ENCODE assay signal across 30 cellular contexts in the genomic region with DNA sequence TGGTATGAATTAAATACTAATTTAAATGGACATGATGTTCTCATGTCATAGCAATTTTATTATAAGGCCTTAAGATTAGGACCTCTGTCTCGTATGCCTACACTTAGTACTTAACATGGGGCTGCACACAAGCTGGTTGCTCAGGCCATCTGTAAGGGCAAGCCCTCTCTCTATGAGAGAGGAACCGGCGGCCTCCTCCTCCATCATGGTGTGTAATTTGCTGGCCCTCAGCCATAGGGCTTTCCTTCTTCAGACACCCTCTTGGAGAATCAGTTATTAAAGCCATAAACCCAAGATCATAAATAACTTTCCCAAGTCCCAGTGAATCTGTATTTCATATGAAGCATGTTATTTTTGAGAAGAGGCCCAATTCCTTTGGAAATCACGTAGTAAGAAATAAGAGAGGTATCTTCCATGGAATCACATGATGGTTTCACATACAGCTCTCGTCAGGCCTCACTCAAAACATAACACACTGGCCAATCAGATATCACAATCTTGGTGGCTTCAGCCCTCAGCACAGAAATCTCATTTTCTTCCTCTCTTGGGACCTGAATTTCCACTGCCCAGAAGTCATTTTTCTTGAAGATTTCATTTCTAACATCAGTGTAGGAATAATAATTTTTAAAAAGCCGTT.
"Had no signal": no experiment of that assay in that cellular context is flagged by ENCODE, and none has a peak within 500 bp of the region (broad histone marks: within the 10 kb centered on the region; RNA-seq: fewer than 3 reads in every experiment).

No MANE protein-coding gene starts in this region.

- DNase-seq: activated CD4-positive, alpha-beta memory T cell treated with anti-CD3 and anti-CD28 coated beads for 36 hours; activated CD4-positive, alpha-beta T cell treated with anti-CD3 and anti-CD28 coated beads, Interleukin-2, amount 10 ng/mL, durations not matched to agents 24 days and 14 days; activated CD8-positive, alpha-beta memory T cell treated with anti-CD3 and anti-CD28 coated beads, Interleukin-2, amount 50 U/mL, for 4 hours; activated effector memory CD4-positive, alpha-beta T cell treated with anti-CD3 and anti-CD28 coated beads, Interleukin-2, amount 50 U/mL, for 16 hours; activated naive CD4-positive, alpha-beta T cell treated with anti-CD3 and anti-CD28 coated beads for 36 hours; activated naive CD8-positive, alpha-beta T cell treated with anti-CD3 and anti-CD28 coated beads for 36 hours; activated T-cell treated with anti-CD3 and anti-CD28 coated beads, Interleukin-2, amount 50 U/mL, for 1 hour; adrenal gland; brain microvascular endothelial cell; caudate nucleus; dermis blood vessel endothelial cell; effector CD4-positive, alpha-beta T cell; esophagus squamous epithelium; gastrocnemius medialis; hypothalamus; immature natural killer cell; kidney; mesendoderm; nephron progenitor cell; ovary; stimulated activated CD4-positive, alpha-beta T cell treated with anti-CD3 and anti-CD28 coated beads, Interleukin-15, amount 100 ng/mL, for 24 hours; stimulated activated CD4-positive, alpha-beta T cell treated with anti-CD3 and anti-CD28 coated beads, Interleukin-2, amount 100 ng/mL, for 24 hours; stimulated activated naive B cell treated with anti-CD40 and anti-IgM and Interleukin-4, amounts not matched to agents 10 μg/mL and 1 μg/mL and 100 μg/mL, for 72 hours; stomach; T-helper 9 cell; WERI-Rb-1 had no signal

- H3K4me3 ChIP-seq: adrenal gland, esophagus squamous epithelium, gastrocnemius medialis, lung, ovary, stomach, tibial nerve had no signal

- H3K36me3 ChIP-seq: adrenal gland, brain microvascular endothelial cell, esophagus squamous epithelium, gastrocnemius medialis, ovary, stomach, tibial nerve, WERI-Rb-1 had no signal

- H3K4me1 ChIP-seq: adrenal gland, gastrocnemius medialis had no signal

- H3K9me3 ChIP-seq: adrenal gland, esophagus squamous epithelium, gastrocnemius medialis, ovary, stomach, tibial nerve had no signal

- ATAC-seq: activated CD4-positive, CD25-positive, alpha-beta regulatory T cell treated with anti-CD3 and anti-CD28 coated beads, Interleukin-2, amount 50 U/mL, for 24 hours; gastrocnemius medialis; left lobe of liver; stimulated activated naive B cell treated with anti-CD40 and anti-IgM and Interleukin-4, amounts not matched to agents 10 μg/mL and 1 μg/mL and 100 μg/mL, for 72 hours had no signal

- H3K27me3 ChIP-seq: adrenal gland, brain microvascular endothelial cell, esophagus squamous epithelium, gastrocnemius medialis, ovary, stomach, tibial nerve had no signal

- H3K27ac ChIP-seq: adrenal gland, brain microvascular endothelial cell, gastrocnemius medialis, ovary, stomach, WERI-Rb-1 had no signal
